34 cellular contexts compared by ENCODE assay signal in genomic region chr12:107271523-107271922, GRCh38.
"Had no signal": no experiment of that assay in that cellular context is flagged by ENCODE, and none has a peak within 500 bp of the region (broad histone marks: within the 10 kb centered on the region; RNA-seq: fewer than 3 reads in every experiment).

No MANE protein-coding gene starts in this region.

- ATAC-seq: activated naive CD4-positive, alpha-beta T cell treated with anti-CD3 and anti-CD28 coated beads, Interleukin-2, amount 50 U/mL, for 72 hours; activated naive CD8-positive, alpha-beta T cell treated with anti-CD3 and anti-CD28 coated beads, Interleukin-2, amount 50 U/mL, for 24 hours; activated T-cell treated with anti-CD3 and anti-CD28 coated beads, Interleukin-2, amount 50 U/mL, for 4 hours; activated T-cell treated with anti-CD3 and anti-CD28 coated beads, Interleukin-2, amount 50 U/mL, for 72 hours; activated T-helper 17 cell treated with anti-CD3 and anti-CD28 coated beads, Interleukin-2, amount 50 U/mL, for 72 hours; body of pancreas had no signal

- H3K4me3 ChIP-seq: adrenal gland, ascending aorta, body of pancreas, breast epithelium, cardiac muscle cell had no signal

- H3K4me1 ChIP-seq: adrenal gland, ascending aorta, body of pancreas, breast epithelium had no signal

- H3K9me3 ChIP-seq: adrenal gland, ascending aorta, body of pancreas, breast epithelium had no signal

- DNase-seq: activated effector memory CD4-positive, alpha-beta T cell treated with anti-CD3 and anti-CD28 coated beads, Interleukin-2, amount 50 U/mL, for 16 hours; activated effector memory CD4-positive, alpha-beta T cell treated with Interleukin-2 at 50 U/mL for 16 hours; activated gamma-delta T cell; activated gamma-delta T cell treated with Interleukin-2 at 50 U/mL for 16 hours; activated naive CD4-positive, alpha-beta T cell; activated naive CD4-positive, alpha-beta T cell treated with anti-CD3 and anti-CD28 coated beads for 36 hours; activated naive CD4-positive, alpha-beta T cell treated with anti-CD3 and anti-CD28 coated beads, Interleukin-2, amount 10 ng/mL, durations not matched to agents 7 days and 5 days; activated naive CD4-positive, alpha-beta T cell treated with anti-CD3 and anti-CD28 coated beads, Interleukin-2, amount 50 U/mL, for 16 hours; activated naive CD4-positive, alpha-beta T cell treated with Interleukin-2 at 50 U/mL for 16 hours; activated naive CD8-positive, alpha-beta T cell treated with anti-CD3 and anti-CD28 coated beads for 36 hours; activated naive CD8-positive, alpha-beta T cell treated with anti-CD3 and anti-CD28 coated beads, Interleukin-2, amount 10 ng/mL, durations not matched to agents 7 days and 5 days; activated naive CD8-positive, alpha-beta T cell treated with anti-CD3 and anti-CD28 coated beads, Interleukin-2, amount 50 U/mL, for 24 hours; activated T-cell treated with anti-CD3 and anti-CD28 coated beads, Interleukin-2, amount 50 U/mL, for 1 hour; activated T-cell treated with anti-CD3 and anti-CD28 coated beads, Interleukin-2, amount 50 U/mL, for 24 hours; activated T-cell treated with anti-CD3 and anti-CD28 coated beads, Interleukin-2, amount 50 U/mL, for 4 hours; activated T-cell treated with anti-CD3 and anti-CD28 coated beads, Interleukin-2, amount 50 U/mL, for 48 hours; activated T-cell treated with anti-CD3 and anti-CD28 coated beads, Interleukin-2, amount 50 U/mL, for 72 hours; adrenal gland; amniotic stem cell; amygdala; anterior cingulate cortex; aorta; body of pancreas; brain microvascular endothelial cell; caudate nucleus; central memory CD4-positive, alpha-beta T cell; cerebellar nuclear complex had no signal

- H3K27me3 ChIP-seq: adrenal gland, ascending aorta, body of pancreas, brain microvascular endothelial cell, breast epithelium, cardiac muscle cell had no signal

- H3K36me3 ChIP-seq: adrenal gland, ascending aorta, brain microvascular endothelial cell, breast epithelium, cardiac muscle cell had no signal

- FAIRE-seq: astrocyte, bronchial epithelial cell had no signal

- H3K27ac ChIP-seq: adrenal gland, ascending aorta, body of pancreas, brain microvascular endothelial cell, breast epithelium, cardiac muscle cell had no signal
